8 cellular contexts compared by ENCODE assay signal in genomic region chr4:24471623-24472510, GRCh38.
DNase-seq lines count a peak whose midpoint lies in the region; ATAC-seq and TF ChIP-seq lines count a peak whose summit lies in the region.

No MANE protein-coding gene starts in this region.

- peaks cover 5% of the 10 kb centered on the region for H3K4me1 ChIP-seq in ovary (ENCODE audit: insufficient read depth)

- 1% methylated on average over 58 to 68 of the region's 68 CpGs for WGBS in ovary, 3 donors

- H3K4me3 ChIP-seq in fibroblast of villous mesenchyme (ENCODE audit: low read depth, low read length) = peak overlapping the region; percentile 55
- H3K4me3 ChIP-seq in ovary = peak overlapping the region; percentile 57

- CTCF ChIA-PET in activated CD4-positive, alpha-beta memory T cell treated with anti-CD3 and anti-CD28 coated beads, Interleukin-2, amount 10 ng/mL, durations not matched to agents 7 days and 5 days (lab: Charles Lee) = no interaction called here

- no peaks in the 10 kb centered on the region for H3K9me3 Mint-ChIP-seq in activated CD4-positive, alpha-beta memory T cell treated with anti-CD3 and anti-CD28 coated beads, Interleukin-2, amount 10 ng/mL, durations not matched to agents 7 days and 5 days

- H3K4me1 Mint-ChIP-seq in activated CD4-positive, alpha-beta memory T cell treated with anti-CD3 and anti-CD28 coated beads, Interleukin-2, amount 10 ng/mL, durations not matched to agents 7 days and 5 days = peaks cover 40% of the 10 kb centered on the region

- H3K9me3 ChIP-seq in ovary = no peaks in the 10 kb centered on the region

- POLR2A ChIA-PET in activated CD4-positive, alpha-beta memory T cell treated with anti-CD3 and anti-CD28 coated beads, Interleukin-2, amount 10 ng/mL, durations not matched to agents 7 days and 5 days (lab: Charles Lee) = interaction anchor here (1.7 to 1.9 kb wide), 2 partner anchors 113 kb away, joined by 6 to 7 read pairs; partner anchors contain the start of gene DHX15

- ATAC-seq in GM21825 (IDR thresholded peaks at IDR 0.05; ENCODE audit: unreplicated experiment) = no peak

- peaks cover 2% of the 10 kb centered on the region for H3K36me3 Mint-ChIP-seq in activated CD4-positive, alpha-beta memory T cell treated with anti-CD3 and anti-CD28 coated beads, Interleukin-2, amount 10 ng/mL, durations not matched to agents 7 days and 5 days (ENCODE audit: low read depth)

- no peak for TF ChIP-seq EP300 in ovary (IDR thresholded peaks at IDR 0.05)

- no peaks in the 10 kb centered on the region for H3K36me3 ChIP-seq in ovary

- peaks cover 72% of the 10 kb centered on the region for H3K27me3 Mint-ChIP-seq in activated CD4-positive, alpha-beta memory T cell treated with anti-CD3 and anti-CD28 coated beads, Interleukin-2, amount 10 ng/mL, durations not matched to agents 7 days and 5 days

- intact Hi-C loops in ovary (cut with DNase I) = loop anchor here in 1 of 4 donors (5.0 kb wide), 1 partner anchor 120 kb away; no protein-coding TSS in a partner anchor

- no peak overlapping the region for H3K27ac ChIP-seq in ovary

- DNase-seq in activated naive CD4-positive, alpha-beta T cell treated with Interleukin-2 at 50 U/mL for 16 hours = peak; percentile 22
- no peak for DNase-seq in activated naive CD4-positive, alpha-beta T cell (lab: John Stamatoyannopoulos, UW)
- DNase-seq in activated CD4-positive, alpha-beta memory T cell treated with anti-CD3 and anti-CD28 coated beads, Interleukin-2, amount 10 ng/mL, durations not matched to agents 7 days and 5 days = no peak
- DNase-seq in fibroblast of villous mesenchyme (ENCODE audit: low read depth) = no peak
- peak; percentile 12 to 55 (median 33) for DNase-seq in ovary
- no peak for DNase-seq in kidney glomerular epithelial cell (lab: John Stamatoyannopoulos, UW)
- no peak for DNase-seq in NCI-H1930 (lab: John Stamatoyannopoulos, UW)

- TF ChIP-seq POLR2A in ovary (IDR thresholded peaks at IDR 0.05) = no peak

- peak overlapping the region; percentile 87 for H3K4me3 Mint-ChIP-seq in activated CD4-positive, alpha-beta memory T cell treated with anti-CD3 and anti-CD28 coated beads, Interleukin-2, amount 10 ng/mL, durations not matched to agents 7 days and 5 days

- no peak for TF ChIP-seq CTCF in fibroblast of villous mesenchyme (IDR thresholded peaks at IDR 0.05; ENCODE audit: insufficient read depth, low read depth, low read length)
- TF ChIP-seq CTCF in ovary (IDR thresholded peaks at IDR 0.05) = no peak

- no peaks in the 10 kb centered on the region for H3K27me3 ChIP-seq in ovary

- H3K27ac Mint-ChIP-seq in activated CD4-positive, alpha-beta memory T cell treated with anti-CD3 and anti-CD28 coated beads, Interleukin-2, amount 10 ng/mL, durations not matched to agents 7 days and 5 days = no peak overlapping the region

Comparison
In these comparisons a context has a peak if more than half of its experiments do, and no peak if none do; other contexts are left out.
1. DNase-seq: peak in activated naive CD4-positive, alpha-beta T cell treated with Interleukin-2 at 50 U/mL for 16 hours (single experiment) and ovary (5 of 5); none in activated naive CD4-positive, alpha-beta T cell (0 of 4), activated CD4-positive, alpha-beta memory T cell treated with anti-CD3 and anti-CD28 coated beads, Interleukin-2, amount 10 ng/mL, durations not matched to agents 7 days and 5 days (single experiment), fibroblast of villous mesenchyme (single experiment), kidney glomerular epithelial cell (single experiment) and NCI-H1930 (0 of 2).